ENCODE assay signal across 8 cellular contexts in genomic region chr20:34704177-34705007, GRCh38. TPM values are rescaled to one million over a fixed set of nuclear protein-coding genes. Genes with fewer than 3 reads are reported as not detected.
DNase-seq lines count a peak whose midpoint lies in the region; ATAC-seq and TF ChIP-seq lines count a peak whose summit lies in the region.

TP53INP2 (plus strand) TSS chr20:34704344; CDS start chr20:34708740, 4,396 bp downstream.

- no peaks in the 10 kb centered on the region for H3K36me3 Mint-ChIP-seq in activated CD4-positive, alpha-beta memory T cell treated with anti-CD3 and anti-CD28 coated beads for 36 hours

- peak within 1 kb of the TSS; percentile 44 to 82 (median 74) for H3K4me3 ChIP-seq in liver (ENCODE audit: low read depth in 1 of 3, low read length in 3 of 3)

- CTCF ChIA-PET in activated CD4-positive, alpha-beta memory T cell treated with anti-CD3 and anti-CD28 coated beads for 36 hours (lab: Charles Lee) = interaction anchor here (0.6 to 11.3 kb wide), 5 partner anchors 18 to 392 kb away, joined by 3 to 138 read pairs (median 5); no protein-coding TSS in a partner anchor

- H3K36me3 ChIP-seq in liver (ENCODE audit: control insufficient read depth in 4 of 4, insufficient read depth in 3 of 4, low read depth in 1 of 4, low read length in 3 of 4) = no peaks in the 10 kb centered on the region

- H3K4me1 ChIP-seq in liver (ENCODE audit: control insufficient read depth in 4 of 4, insufficient read depth in 4 of 4, low read length in 3 of 4) = peaks cover 9 to 47% (median 38%) of the 10 kb centered on the region in 4 donors

- POLR2A ChIA-PET in activated CD4-positive, alpha-beta memory T cell treated with anti-CD3 and anti-CD28 coated beads for 36 hours (lab: Charles Lee) = interaction anchor here (0.6 to 1.3 kb wide), 4 partner anchors 27 to 187 kb away, joined by 3 to 5 read pairs (median 4); partner anchors contain the start of gene PIGU

- H3K4me1 Mint-ChIP-seq in activated CD4-positive, alpha-beta memory T cell treated with anti-CD3 and anti-CD28 coated beads for 36 hours (ENCODE audit: low read depth) = peaks cover 17% of the 10 kb centered on the region

- intact Hi-C loops in activated CD4-positive, alpha-beta memory T cell treated with anti-CD3 and anti-CD28 coated beads for 36 hours (cut with micrococcal nuclease) = loop anchor here (1.0 kb wide), 2 partner anchors 27 to 146 kb away; partner anchors contain the start of genes MAP1LC3A and PIGU

- H3K9ac ChIP-seq in liver (ENCODE audit: low read depth in 1 of 2, low read length in 2 of 2) = peak within 1 kb of the TSS; percentile 45 to 77

- H3K9me3 ChIP-seq in liver (ENCODE audit: control insufficient read depth in 4 of 4, low read length in 3 of 4) = no peaks in the 10 kb centered on the region

- peak within 1 kb of the TSS; percentile 82 for H3K4me3 Mint-ChIP-seq in activated CD4-positive, alpha-beta memory T cell treated with anti-CD3 and anti-CD28 coated beads for 36 hours

- peak within 1 kb of the TSS; percentile 99 for H3K27ac ChIP-seq in liver (ENCODE audit: low read depth in 1 of 2, low read length in 2 of 2)

- H3K27me3 ChIP-seq in liver (ENCODE audit: control insufficient read depth in 4 of 4, insufficient read depth in 4 of 4, low read length in 3 of 4) = no peaks in the 10 kb centered on the region

- H3K9me3 Mint-ChIP-seq in activated CD4-positive, alpha-beta memory T cell treated with anti-CD3 and anti-CD28 coated beads for 36 hours = no peaks in the 10 kb centered on the region

- ATAC-seq in GM19351 (IDR thresholded peaks at IDR 0.05; ENCODE audit: unreplicated experiment) (peak; percentile 60), HG03571 (IDR thresholded peaks at IDR 0.05; ENCODE audit: unreplicated experiment) (peak; percentile 44)

- under 1% methylated on average over 82 of the region's 82 CpGs for WGBS in liver

- H3K27ac Mint-ChIP-seq in activated CD4-positive, alpha-beta memory T cell treated with anti-CD3 and anti-CD28 coated beads for 36 hours = peak within 1 kb of the TSS; percentile 63

- DNase-seq in Ammon's horn (ENCODE audit: low spot score) (peak; percentile 96), NCI-H82 (lab: John Stamatoyannopoulos, UW) (peak; percentile 99), dermis blood vessel endothelial cell (peak; percentile 94)
- peak; percentile 89 for DNase-seq in activated CD4-positive, alpha-beta memory T cell treated with anti-CD3 and anti-CD28 coated beads for 36 hours
- peak; percentile 65 to 66 for DNase-seq in stimulated activated CD4-positive, alpha-beta T cell treated with anti-CD3 and anti-CD28 coated beads, Interleukin-2, amount 100 ng/mL, for 48 hours

- H3K27me3 Mint-ChIP-seq in activated CD4-positive, alpha-beta memory T cell treated with anti-CD3 and anti-CD28 coated beads for 36 hours = no peaks in the 10 kb centered on the region

- TF ChIP-seq RAD21 in liver (IDR thresholded peaks at IDR 0.05) = peak in 1 of 2 donors; percentile 20

- TF ChIP-seq CTCF in liver (IDR thresholded peaks at IDR 0.05; ENCODE audit: low read depth, low read length, missing input control) = no peak

TF ChIP-seq in liver, 16 proteins besides CTCF, POLR2A, EP300 and RAD21:
- TF ChIP-seq EGR1 (IDR thresholded peaks at IDR 0.05; ENCODE audit: low read depth in 2 of 2) (peak; percentile 59 to 65), FOXA1 (IDR thresholded peaks at IDR 0.05) (no peak), REST (IDR thresholded peaks at IDR 0.05) (no peak), FOXA2 (IDR thresholded peaks at IDR 0.05) (no peak), ZBTB33 (IDR thresholded peaks at IDR 0.05) (no peak), RXRA (IDR thresholded peaks at IDR 0.05) (peak; percentile 93 to 96), JUND (IDR thresholded peaks at IDR 0.05) (no peak), SP1 (IDR thresholded peaks at IDR 0.05) (peak; percentile 53), HNF4G (IDR thresholded peaks at IDR 0.05) (no peak), HNF4A (conservative IDR thresholded peaks at IDR 0.05) (peak; percentile 16 to 28), ATF3 (IDR thresholded peaks at IDR 0.05) (no peak)

RNA-seq across cellular contexts. Expression of gene TP53INP2, which starts in this region (rescaled TPM):
- 1 to 10 TPM; 2.3 to 2.5 TPM for total RNA-seq in activated CD4-positive, alpha-beta memory T cell treated with anti-CD3 and anti-CD28 coated beads for 36 hours
- total RNA-seq in dermis blood vessel endothelial cell = 5.8 and 9.9 TPM in 2 replicates
- 1 to 10 TPM; 3.0 to 9.5 TPM for total RNA-seq in liver
- 10 to 100 TPM in 1 of 2 donors, 1 to 10 TPM in 1; 4.5 to 14.5 TPM for polyA plus RNA-seq in liver

Comparison
In these comparisons a context has a peak if more than half of its experiments do, and no peak if none do; other contexts are left out.
1. Peak in every context shown above with its lines: DNase-seq, ATAC-seq, H3K4me3 ChIP-seq and H3K27ac ChIP-seq.